In the genomic region with DNA sequence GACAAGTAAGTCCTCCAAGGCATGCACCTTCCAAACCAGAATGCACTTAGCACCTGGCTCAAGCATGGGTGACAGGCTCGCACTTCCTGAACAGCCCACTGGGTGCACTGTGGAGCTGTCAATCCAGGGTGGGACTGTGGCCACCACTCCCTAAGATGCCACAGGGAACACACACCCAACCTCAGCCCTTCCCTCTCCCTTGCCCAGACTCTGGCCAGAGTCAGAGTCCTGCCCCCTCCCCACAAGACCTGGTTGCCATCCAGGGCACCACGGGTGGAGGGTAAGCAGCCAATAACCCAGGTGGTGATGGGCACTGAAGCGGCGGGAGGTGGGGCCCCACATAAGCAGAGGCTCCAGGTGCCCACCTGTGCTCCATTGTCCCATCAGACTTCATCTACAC, we compare ENCODE assay signal across 9 cellular contexts.
DNase-seq lines count a peak whose midpoint lies in the region; ATAC-seq lines count a peak whose summit lies in the region.
"Had no signal": no experiment of that assay in that cellular context is flagged by ENCODE, and none has a peak within 500 bp of the region (broad histone marks: within the 10 kb centered on the region; RNA-seq: fewer than 3 reads in every experiment).

No MANE protein-coding gene starts in this region.

- H3K9me3 ChIP-seq in mucosa of rectum (ENCODE audit: control insufficient read depth in 2 of 2, low read length in 2 of 2) = no peaks in the 10 kb centered on the region

- H3K9ac ChIP-seq in mucosa of rectum (ENCODE audit: low read depth in 1 of 2, low read length in 2 of 2) = no peak overlapping the region

- in situ Hi-C loops in SK-MEL-5 (cut with HindIII; ENCODE audit: low pct_unique_long_range_greater_than_20kb, low sequenced_read_pairs) = no loop called here

- H3K36me3 ChIP-seq in mucosa of rectum (ENCODE audit: control insufficient read depth in 2 of 2, insufficient read depth in 2 of 2, low read length in 2 of 2) = no peaks in the 10 kb centered on the region

- H3K27me3 ChIP-seq in mucosa of rectum (ENCODE audit: control insufficient read depth in 2 of 2, insufficient read depth in 2 of 2, low read length in 2 of 2) = no peaks in the 10 kb centered on the region

- peak overlapping the region; percentile 41 to 52 for H3K27ac ChIP-seq in mucosa of rectum (ENCODE audit: low read depth in 2 of 2, low read length in 2 of 2)

- H3K4me1 ChIP-seq in mucosa of rectum (ENCODE audit: control insufficient read depth in 2 of 2, insufficient read depth in 2 of 2, low read length in 2 of 2) = peaks cover 2 to 15% of the 10 kb centered on the region in 2 donors

- peak; percentile 85 for ATAC-seq in HG02938 (IDR thresholded peaks at IDR 0.05; ENCODE audit: unreplicated experiment)
- ATAC-seq: right cardiac atrium had no signal

- no peak overlapping the region for H3K4me3 ChIP-seq in mucosa of rectum (ENCODE audit: low read length in 2 of 2)

- DNase-seq in activated CD8-positive, alpha-beta memory T cell treated with anti-CD3 and anti-CD28 coated beads, Interleukin-2, amount 50 U/mL, for 48 hours = peak; percentile 54
- no peak for DNase-seq in activated CD8-positive, alpha-beta memory T cell treated with anti-CD3 and anti-CD28 coated beads for 24 hours
- DNase-seq in SK-MEL-5 (ENCODE audit: low read depth, low spot score) (peak; percentile 39), NCI-H128 (lab: John Stamatoyannopoulos, UW; ENCODE audit: unreplicated experiment) (no peak), amygdala (lab: John Stamatoyannopoulos, UW) (no peak), NCI-H2029 (lab: John Stamatoyannopoulos, UW) (no peak)

Comparison
In these comparisons a context has a peak if more than half of its experiments do, and no peak if none do; other contexts are left out.
1. DNase-seq: peak in activated CD8-positive, alpha-beta memory T cell treated with anti-CD3 and anti-CD28 coated beads, Interleukin-2, amount 50 U/mL, for 48 hours (single experiment) and SK-MEL-5 (single experiment); none in activated CD8-positive, alpha-beta memory T cell treated with anti-CD3 and anti-CD28 coated beads for 24 hours (single experiment), NCI-H128 (single experiment), amygdala (0 of 56) and NCI-H2029 (single experiment).